ENCODE assay signal across 18 cellular contexts in genomic region chr3:12751548-12751947, GRCh38. TPM values are rescaled to one million over a fixed set of nuclear protein-coding genes. Genes with fewer than 3 reads are reported as not detected.
DNase-seq lines count a peak whose midpoint lies in the region; ATAC-seq, FAIRE-seq and TF ChIP-seq lines count a peak whose summit lies in the region.
"Had no signal": no experiment of that assay in that cellular context is flagged by ENCODE, and none has a peak within 500 bp of the region (broad histone marks: within the 10 kb centered on the region; RNA-seq: fewer than 3 reads in every experiment).

No MANE protein-coding gene starts in this region.

- CTCF ChIA-PET in HEK293 (lab: Yijun Ruan, JAX) (interaction anchor here (0.8 to 1.9 kb wide), 4 partner anchors 10 to 45 kb away, joined by 3 to 9 read pairs (median 6); no protein-coding TSS in a partner anchor), RWPE1 (lab: Yijun Ruan, JAX) (no interaction called here)

- H3K27me3 ChIP-seq in foreskin keratinocyte: no peaks in the 10 kb centered on the region
- H3K27me3 ChIP-seq: BLaER1 treated with 17β-estradiol and CSF1 and Interleukin-3, amounts not matched to agents 10 nM and 100 nM had no signal

- no peak for TF ChIP-seq CTCF in HEK293 (tag by site-specific recombination; IDR thresholded peaks at IDR 0.05)
- no peak for TF ChIP-seq CTCF in RWPE1 (conservative IDR thresholded peaks at IDR 0.05; ENCODE audit: low read depth)
- TF ChIP-seq CTCF in foreskin keratinocyte (conservative IDR thresholded peaks at IDR 0.05): no peak

- H3K4me1 ChIP-seq in HEK293 (ENCODE audit: control insufficient read depth, insufficient read depth, low read length) (no peaks in the 10 kb centered on the region), foreskin keratinocyte (peaks cover 50% of the 10 kb centered on the region)

- H3K36me3 ChIP-seq in HEK293 (ENCODE audit: control insufficient read depth in 2 of 2, insufficient read depth in 1 of 2, low read length in 2 of 2): no peaks in the 10 kb centered on the region
- H3K36me3 ChIP-seq: BLaER1 treated with 17β-estradiol and CSF1 and Interleukin-3, amounts not matched to agents 10 nM and 100 nM had no signal

- DNase-seq in RWPE1 (ENCODE audit: low spot score): peak; percentile 49
- DNase-seq in foreskin keratinocyte: peak in 1 of 2 donors; percentile 77
- DNase-seq in renal cortical epithelial cell (ENCODE audit: low read depth): peak; percentile 47
- DNase-seq in GM12892 (ENCODE audit: insufficient read length): no peak
- no peak for DNase-seq in KG1 (lab: John Stamatoyannopoulos, UW)
- no peak for DNase-seq in frontal cortex (ENCODE audit: low spot score in 2 of 2)
- DNase-seq: activated CD4-positive, alpha-beta T cell treated with anti-CD3 and anti-CD28 coated beads for 4 hours; activated gamma-delta T cell; naive thymus-derived CD8-positive, alpha-beta T cell; NCI-H1930; NCI-H524 treated with DMSO at 0.1 percent for 48 hours had no signal

- TF ChIP-seq POLR2A in GM12892 (IDR thresholded peaks at IDR 0.05; ENCODE audit: low read depth, low read length): no peak

- POLR2A ChIA-PET in HEK293 (lab: Yijun Ruan, JAX): no interaction called here
- POLR2A ChIA-PET in RWPE1 (lab: Yijun Ruan, JAX; ENCODE audit: low non-redundant PET): no interaction called here

- FAIRE-seq in GM12892 (lab: Jason Lieb, UNC) (no peak), frontal cortex (lab: Jason Lieb, UNC) (no peak)
- FAIRE-seq: colon, endothelial cell of umbilical vein had no signal

- H3K27ac ChIP-seq in HEK293 (ENCODE audit: extremely low read depth, low read depth, low read length) (no peak overlapping the region), RWPE1 (peak overlapping the region; percentile 75), foreskin keratinocyte (no peak overlapping the region)

- peak; percentile 63 for ATAC-seq in foreskin keratinocyte
- ATAC-seq in HG03432 (IDR thresholded peaks at IDR 0.05; ENCODE audit: unreplicated experiment): no peak
- ATAC-seq: naive thymus-derived CD8-positive, alpha-beta T cell had no signal

- H3K9me3 ChIP-seq in HEK293 (ENCODE audit: control insufficient read depth, insufficient read depth, low read depth, low read length): no peaks in the 10 kb centered on the region
- H3K9me3 ChIP-seq: BLaER1 treated with 17β-estradiol and CSF1 and Interleukin-3, amounts not matched to agents 10 nM and 100 nM had no signal

- H3K4me3 ChIP-seq in HEK293 (ENCODE audit: low read depth, low read length): no peak overlapping the region
- H3K4me3 ChIP-seq: BLaER1 treated with 17β-estradiol and CSF1 and Interleukin-3, amounts not matched to agents 10 nM and 100 nM; lung had no signal

TF ChIP-seq in HEK293, 187 proteins besides CTCF, POLR2A, EP300 and RAD21:
- TF ChIP-seq OVOL3 (tag by site-specific recombination; IDR thresholded peaks at IDR 0.05) (no peak), SCRT2 (tag by site-specific recombination; IDR thresholded peaks at IDR 0.05) (peak; percentile 89)

RNA-seq across cellular contexts. Expression of gene TMEM40, which starts 7.5 kb away (rescaled TPM):
- total RNA-seq in foreskin keratinocyte (250 and 336 TPM in 2 replicates), renal cortical epithelial cell (0.10 and 3.3 TPM in 2 replicates), frontal cortex (not detected)
- 419 and 626 TPM in 2 replicates for polyA plus RNA-seq in foreskin keratinocyte
- polyA plus RNA-seq in GM12892 (2012; ENCODE audit: missing spikeins): 0.66 TPM
- total RNA-seq: endothelial cell of umbilical vein; naive thymus-derived CD8-positive, alpha-beta T cell; OCI-LY7 had no signal
- polyA plus RNA-seq: endothelial cell of umbilical vein; naive thymus-derived CD8-positive, alpha-beta T cell had no signal

RNA-seq across cellular contexts. Expression of gene CAND2, which starts 44.9 kb away (rescaled TPM):
- total RNA-seq in foreskin keratinocyte (1.5 and 1.9 TPM in 2 replicates), renal cortical epithelial cell (1.0 and 2.7 TPM in 2 replicates), frontal cortex (11.4 TPM)
- polyA plus RNA-seq in foreskin keratinocyte: 0.65 and 0.90 TPM in 2 replicates
- polyA plus RNA-seq in GM12892 (2012; ENCODE audit: missing spikeins): not detected

Comparison
In these comparisons a context has a peak if more than half of its experiments do, and no peak if none do; other contexts are left out.
1. DNase-seq: peak in RWPE1 (single experiment) and renal cortical epithelial cell (single experiment); none in GM12892 (single experiment), KG1 (single experiment) and frontal cortex (0 of 2).
2. RNA of gene TMEM40, which starts 7.5 kb away (total RNA-seq): 250 to 336 TPM in foreskin keratinocyte; 0.10 to 3.3 TPM in renal cortical epithelial cell and not detected in frontal cortex (single experiment); every median in the first group is over 10 times any median in the second.